ENCODE assay signal across 8 cellular contexts in the genomic region with DNA sequence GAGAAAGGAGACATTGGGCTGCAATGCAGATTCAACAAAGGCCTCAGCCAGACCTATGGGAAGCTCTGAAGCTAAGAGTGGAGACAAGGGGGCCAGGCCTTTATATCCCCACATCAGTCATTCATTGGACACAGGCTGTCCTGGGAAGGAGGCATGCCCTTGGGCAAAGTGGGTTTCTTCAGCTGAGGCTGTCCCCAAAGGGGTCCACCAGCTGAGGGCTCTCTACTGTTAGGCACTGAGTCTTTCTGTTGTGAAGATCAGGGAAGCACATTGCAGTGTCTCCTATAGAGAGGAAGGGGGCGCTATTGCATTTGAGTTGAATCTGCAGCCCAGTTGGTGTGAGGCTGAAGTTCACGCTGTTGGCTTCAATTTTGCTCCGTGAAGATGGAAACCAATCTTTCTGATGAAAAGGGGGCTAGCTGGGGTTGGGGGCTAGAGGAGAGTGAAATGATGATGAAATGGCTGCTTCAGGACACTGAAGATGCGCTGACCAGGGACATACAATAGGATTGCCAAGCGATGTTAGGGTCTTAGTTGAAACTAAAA.
A peak's percentile ranks its signal among the peaks of the same experiment; 100 is the strongest.
DNase-seq lines count a peak whose midpoint lies in the region; ATAC-seq and TF ChIP-seq lines count a peak whose summit lies in the region.

No MANE protein-coding gene starts in this region.

- peak; percentile 60 for DNase-seq in NCI-H2029 treated with DMSO at 0.1 percent for 48 hours (lab: John Stamatoyannopoulos, UW)
- DNase-seq in NCI-H2029 (lab: John Stamatoyannopoulos, UW), result no peak
- peak; percentile 63 to 75 for DNase-seq in HAP-1 (ENCODE audit: low spot score in 2 of 2)
- peak; percentile 14 for DNase-seq in NCI-H1048 (lab: John Stamatoyannopoulos, UW)
- peak; percentile 67 for DNase-seq in astrocyte of the spinal cord (ENCODE audit: low read depth, low spot score)
- DNase-seq in iPS-NIHi11 (ENCODE audit: low spot score), result peak; percentile 68
- DNase-seq in stimulated activated CD4-positive, alpha-beta T cell treated with anti-CD3 and anti-CD28 coated beads, Interleukin-2, amount 100 ng/mL, for 24 hours, result peak; percentile 4 to 21

- H3K9me3 ChIP-seq in HAP-1, result no peaks in the 10 kb centered on the region

- H3K27me3 ChIP-seq in HAP-1 (ENCODE audit: low read depth), result peaks cover 3% of the 10 kb centered on the region; the same call in 1 of the 2 replicates

- ATAC-seq in SK-N-SH treated with all-trans-retinoic acid at 6 μM for 48 hours, result peak; percentile 86

- in situ Hi-C loops in HAP-1 (cut with MboI; ENCODE audit: low sequenced_read_pairs), result loop anchor here (25.0 kb wide), 3 partner anchors 221 to 721 kb away; no protein-coding TSS in a partner anchor
- in situ Hi-C loops in astrocyte of the spinal cord (cut with HindIII; ENCODE audit: low sequenced_read_pairs), result no loop called here

- H3K36me3 ChIP-seq in HAP-1 (replicated peaks), result no peaks in the 10 kb centered on the region

- peak; percentile 80 for TF ChIP-seq CTCF in astrocyte of the spinal cord (IDR thresholded peaks at IDR 0.05; ENCODE audit: low read depth, low read length)

- no peaks in the 10 kb centered on the region for H3K4me1 ChIP-seq in HAP-1

- H3K4me3 ChIP-seq in HAP-1, result no peak overlapping the region
- no peak overlapping the region for H3K4me3 ChIP-seq in astrocyte of the spinal cord (ENCODE audit: low read depth, low read length)

TF ChIP-seq in SK-N-SH treated with all-trans-retinoic acid at 6 μM for 48 hours, 23 proteins besides CTCF, POLR2A, EP300 and RAD21:
- TF ChIP-seq TCF4 (CRISPR knock-in tag; IDR thresholded peaks at IDR 0.05; ENCODE audit: borderline replicate concordance) (no peak), BACH2 (CRISPR knock-in tag; IDR thresholded peaks at IDR 0.05; ENCODE audit: borderline replicate concordance) (no peak), TOX (CRISPR knock-in tag; IDR thresholded peaks at IDR 0.05; ENCODE audit: borderline replicate concordance) (no peak), ZNF565 (CRISPR knock-in tag; conservative IDR thresholded peaks at IDR 0.05; ENCODE audit: low read depth) (no peak)
- TF ChIP-seq, protein P1, sequence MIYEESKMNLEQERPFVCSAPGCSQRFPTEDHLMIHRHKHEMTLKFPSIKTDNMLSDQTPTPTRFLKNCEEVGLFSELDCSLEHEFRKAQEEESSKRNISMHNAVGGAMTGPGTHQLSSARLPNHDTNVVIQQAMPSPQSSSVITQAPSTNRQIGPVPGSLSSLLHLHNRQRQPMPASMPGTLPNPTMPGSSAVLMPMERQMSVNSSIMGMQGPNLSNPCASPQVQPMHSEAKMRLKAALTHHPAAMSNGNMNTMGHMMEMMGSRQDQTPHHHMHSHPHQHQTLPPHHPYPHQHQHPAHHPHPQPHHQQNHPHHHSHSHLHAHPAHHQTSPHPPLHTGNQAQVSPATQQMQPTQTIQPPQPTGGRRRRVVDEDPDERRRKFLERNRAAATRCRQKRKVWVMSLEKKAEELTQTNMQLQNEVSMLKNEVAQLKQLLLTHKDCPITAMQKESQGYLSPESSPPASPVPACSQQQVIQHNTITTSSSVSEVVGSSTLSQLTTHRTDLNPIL (CRISPR knock-in tag; IDR thresholded peaks at IDR 0.05; ENCODE audit: low read depth), result no peak
